In genomic region chr16:20884240-20884556, GRCh38 we compare ENCODE assay signal across 11 cellular contexts. TPM values are rescaled to one million over a fixed set of nuclear protein-coding genes. Genes with fewer than 3 reads are reported as not detected.
DNase-seq lines count a peak whose midpoint lies in the region; ATAC-seq and TF ChIP-seq lines count a peak whose summit lies in the region.
"Had no signal": no experiment of that assay in that cellular context is flagged by ENCODE, and none has a peak within 500 bp of the region (broad histone marks: within the 10 kb centered on the region; RNA-seq: fewer than 3 reads in every experiment).

No MANE protein-coding gene starts in this region.

- 27% methylated on average over 1 of the region's 1 CpG; no CpG with 5 or more reads in 1 of the 2 donors for WGBS in transverse colon (ENCODE audit: low coverage in 1 of 2), 2 donors

- H3K4me1 Mint-ChIP-seq in activated T-helper 1 cell treated with anti-CD3 and anti-CD28 coated beads, Interleukin-12 subunit alpha, Interleukin-12 subunit beta, Interleukin-2, Interleukin-4 antibody, amounts not matched to agents 30 ng/mL and 10 ng/mL and 1 ng/mL, durations not matched to agents 14 hours and 24 hours and 36 hours (ENCODE audit: low read depth) = peaks cover 38% of the 10 kb centered on the region

- H3K27me3 ChIP-seq in left ventricle myocardium inferior (ENCODE audit: low read depth) = no peaks in the 10 kb centered on the region
- H3K27me3 ChIP-seq in foreskin keratinocyte = no peaks in the 10 kb centered on the region
- H3K27me3 ChIP-seq in transverse colon = no peaks in the 10 kb centered on the region
- H3K27me3 ChIP-seq: BE2C, dorsolateral prefrontal cortex had no signal

- no peak for TF ChIP-seq POLR2A in transverse colon (IDR thresholded peaks at IDR 0.05)

- H3K27me3 Mint-ChIP-seq in activated T-helper 1 cell treated with anti-CD3 and anti-CD28 coated beads, Interleukin-12 subunit alpha, Interleukin-12 subunit beta, Interleukin-2, Interleukin-4 antibody, amounts not matched to agents 30 ng/mL and 10 ng/mL and 1 ng/mL, durations not matched to agents 14 hours and 24 hours and 36 hours (ENCODE audit: insufficient read depth) = no peaks in the 10 kb centered on the region

- H3K36me3 ChIP-seq in left ventricle myocardium inferior (no peaks in the 10 kb centered on the region), transverse colon (no peaks in the 10 kb centered on the region)
- H3K36me3 ChIP-seq: BE2C had no signal

- DNase-seq in left ventricle myocardium inferior (no peak), cardiac septum (ENCODE audit: low spot score) (no peak), foreskin keratinocyte (no peak), transverse colon (peak; percentile 24), superior temporal gyrus (ENCODE audit: extremely low spot score) (no peak)
- DNase-seq in activated T-helper 1 cell treated with anti-CD3 and anti-CD28 coated beads, Interleukin-12 subunit alpha, Interleukin-12 subunit beta, Interleukin-2, Interleukin-4 antibody, amounts not matched to agents 30 ng/mL and 10 ng/mL and 1 ng/mL, durations not matched to agents 14 hours and 24 hours and 36 hours (ENCODE audit: low spot score) = no peak
- DNase-seq: BE2C, dorsolateral prefrontal cortex, NCI-H2029 had no signal

- H3K9me3 Mint-ChIP-seq in activated T-helper 1 cell treated with anti-CD3 and anti-CD28 coated beads, Interleukin-12 subunit alpha, Interleukin-12 subunit beta, Interleukin-2, Interleukin-4 antibody, amounts not matched to agents 30 ng/mL and 10 ng/mL and 1 ng/mL, durations not matched to agents 14 hours and 24 hours and 36 hours = no peaks in the 10 kb centered on the region

- no peak overlapping the region for H3K4me3 Mint-ChIP-seq in activated T-helper 1 cell treated with anti-CD3 and anti-CD28 coated beads, Interleukin-12 subunit alpha, Interleukin-12 subunit beta, Interleukin-2, Interleukin-4 antibody, amounts not matched to agents 30 ng/mL and 10 ng/mL and 1 ng/mL, durations not matched to agents 14 hours and 24 hours and 36 hours

- H3K27ac ChIP-seq in left ventricle myocardium inferior (replicated peaks) = peak overlapping the region; percentile 69
- no peak overlapping the region for H3K27ac ChIP-seq in foreskin keratinocyte
- peak overlapping the region; percentile 66 to 80 (median 74) for H3K27ac ChIP-seq in transverse colon
- H3K27ac ChIP-seq: dorsolateral prefrontal cortex had no signal

- ATAC-seq in foreskin keratinocyte (peak; percentile 34), GM19452 (IDR thresholded peaks at IDR 0.05; ENCODE audit: unreplicated experiment) (no peak), GM18867 (IDR thresholded peaks at IDR 0.05; ENCODE audit: unreplicated experiment) (no peak)

- H3K36me3 Mint-ChIP-seq in activated T-helper 1 cell treated with anti-CD3 and anti-CD28 coated beads, Interleukin-12 subunit alpha, Interleukin-12 subunit beta, Interleukin-2, Interleukin-4 antibody, amounts not matched to agents 30 ng/mL and 10 ng/mL and 1 ng/mL, durations not matched to agents 14 hours and 24 hours and 36 hours (ENCODE audit: low read depth) = peaks cover 16% of the 10 kb centered on the region

- no peak for TF ChIP-seq CTCF in left ventricle myocardium inferior (IDR thresholded peaks at IDR 0.05; ENCODE audit: borderline replicate concordance)
- TF ChIP-seq CTCF in foreskin keratinocyte (conservative IDR thresholded peaks at IDR 0.05) = no peak
- no peak for TF ChIP-seq CTCF in transverse colon (IDR thresholded peaks at IDR 0.05)

- H3K27ac Mint-ChIP-seq in activated T-helper 1 cell treated with anti-CD3 and anti-CD28 coated beads, Interleukin-12 subunit alpha, Interleukin-12 subunit beta, Interleukin-2, Interleukin-4 antibody, amounts not matched to agents 30 ng/mL and 10 ng/mL and 1 ng/mL, durations not matched to agents 14 hours and 24 hours and 36 hours = peak overlapping the region; percentile 45

- H3K4me1 ChIP-seq in left ventricle myocardium inferior (peaks cover 81% of the 10 kb centered on the region), foreskin keratinocyte (peaks cover 10% of the 10 kb centered on the region), transverse colon (peaks cover 23 to 87% (median 64%) of the 10 kb centered on the region in 4 donors)

- H3K9me3 ChIP-seq in left ventricle myocardium inferior (replicated peaks) (no peaks in the 10 kb centered on the region), transverse colon (no peaks in the 10 kb centered on the region)
- H3K9me3 ChIP-seq: BE2C had no signal

- TF ChIP-seq EP300 in transverse colon (IDR thresholded peaks at IDR 0.05; ENCODE audit: low read depth) = no peak

- no peak overlapping the region for H3K4me3 ChIP-seq in left ventricle myocardium inferior
- H3K4me3 ChIP-seq in transverse colon = no peak overlapping the region
- H3K4me3 ChIP-seq: dorsolateral prefrontal cortex had no signal

- intact Hi-C loops in left ventricle myocardium inferior (cut with micrococcal nuclease) = no loop called here
- intact Hi-C loops in cardiac septum (cut with DNase I) = no loop called here
- intact Hi-C loops in activated T-helper 1 cell treated with anti-CD3 and anti-CD28 coated beads, Interleukin-12 subunit alpha, Interleukin-12 subunit beta, Interleukin-2, Interleukin-4 antibody, amounts not matched to agents 30 ng/mL and 10 ng/mL and 1 ng/mL, durations not matched to agents 14 hours and 24 hours and 36 hours (cut with micrococcal nuclease) = loop anchor here (1.0 kb wide), 2 partner anchors 10 to 15 kb away; no protein-coding TSS in a partner anchor
- intact Hi-C loops in transverse colon (cut with DNase I; ENCODE audit: low total_unique reads) = no loop called here

- in situ Hi-C loops in transverse colon (cut with MboI; ENCODE audit: low pct_ligation_motif_present in 1 of 4, low pct_unique_long_range_greater_than_20kb in 1 of 4, low sequenced_read_pairs in 3 of 4) = no loop called here

RNA-seq across cellular contexts. Expression of gene DCUN1D3, which starts 16.0 kb away (rescaled TPM):
- total RNA-seq in left ventricle myocardium inferior = 9.8 TPM
- total RNA-seq in cardiac septum = 10.0 TPM
- total RNA-seq in activated T-helper 1 cell treated with anti-CD3 and anti-CD28 coated beads, Interleukin-12 subunit alpha, Interleukin-12 subunit beta, Interleukin-2, Interleukin-4 antibody, amounts not matched to agents 30 ng/mL and 10 ng/mL and 1 ng/mL, durations not matched to agents 14 hours and 24 hours and 36 hours = 14.5 and 16.7 TPM in 2 replicates
- total RNA-seq in foreskin keratinocyte = 10.9 and 11.3 TPM in 2 replicates
- polyA plus RNA-seq in foreskin keratinocyte = 2.9 and 3.5 TPM in 2 replicates
- total RNA-seq in transverse colon = 10 to 100 TPM in 2 of 4 donors, 1 to 10 TPM in 2; 5.6 to 47.6 (median 10.5) TPM

RNA-seq across cellular contexts. Expression of gene LYRM1, which starts 16.4 kb away (rescaled TPM):
- total RNA-seq in left ventricle myocardium inferior (45.4 TPM), cardiac septum (37.7 TPM), foreskin keratinocyte (24.9 and 25.3 TPM in 2 replicates), transverse colon (10 to 100 TPM in 3 of 4 donors, 1 to 10 TPM in 1; 7.9 to 74.6 (median 27.5) TPM)
- total RNA-seq in activated T-helper 1 cell treated with anti-CD3 and anti-CD28 coated beads, Interleukin-12 subunit alpha, Interleukin-12 subunit beta, Interleukin-2, Interleukin-4 antibody, amounts not matched to agents 30 ng/mL and 10 ng/mL and 1 ng/mL, durations not matched to agents 14 hours and 24 hours and 36 hours = 21.2 and 23.7 TPM in 2 replicates
- 19.1 and 19.7 TPM in 2 replicates for polyA plus RNA-seq in foreskin keratinocyte
